ENCODE assay signal across 1 cellular context in genomic region chr7:17095951-17096350, GRCh38.
TF ChIP-seq lines count a peak whose summit lies in the region.

No MANE protein-coding gene starts in this region.

TF ChIP-seq in liver, 16 proteins besides CTCF, POLR2A, EP300 and RAD21 (continued from another document):
- TF ChIP-seq REST (IDR thresholded peaks at IDR 0.05) (no peak), MAX (IDR thresholded peaks at IDR 0.05) (no peak), FOXA1 (IDR thresholded peaks at IDR 0.05) (no peak), GABPA (IDR thresholded peaks at IDR 0.05 in 1 of 2, conservative IDR thresholded peaks at IDR 0.05 in 1 of 2) (no peak), HNF4G (IDR thresholded peaks at IDR 0.05) (no peak), FOXA2 (IDR thresholded peaks at IDR 0.05) (no peak)
